17 cellular contexts compared by ENCODE assay signal in genomic region chr17:29659155-29659554, GRCh38. TPM values are rescaled to one million over a fixed set of nuclear protein-coding genes. Genes with fewer than 3 reads are reported as not detected.
DNase-seq lines count a peak whose midpoint lies in the region; FAIRE-seq and TF ChIP-seq lines count a peak whose summit lies in the region.
"Had no signal": no experiment of that assay in that cellular context is flagged by ENCODE, and none has a peak within 500 bp of the region (broad histone marks: within the 10 kb centered on the region; RNA-seq: fewer than 3 reads in every experiment).

No MANE protein-coding gene starts in this region.

- no peak for TF ChIP-seq CTCF in astrocyte (IDR thresholded peaks at IDR 0.05; ENCODE audit: insufficient read depth, low read depth, low read length)

- H3K27ac Mint-ChIP-seq in activated naive CD4-positive, alpha-beta T cell treated with anti-CD3 and anti-CD28 coated beads, Interleukin-2, amount 50 U/mL, for 24 hours: peak overlapping the region; percentile 46
- H3K27ac Mint-ChIP-seq in astrocyte (ENCODE audit: unreplicated experiment): no peak overlapping the region
- H3K27ac Mint-ChIP-seq in stimulated activated naive CD8-positive, alpha-beta T cell treated with anti-CD3 and anti-CD28 coated beads, Interleukin-15, Interleukin-2, amounts not matched to agents 100 ng/mL and 50 ng/mL, for 24 hours: peak overlapping the region; percentile 76

- no peak overlapping the region for H2BK12ac ChIP-seq in mesenchymal stem cell (ENCODE audit: low read length in 2 of 2)

- H3K4me3 ChIP-seq in astrocyte (ENCODE audit: insufficient read depth, low read depth, low read length) (no peak overlapping the region), mesenchymal stem cell (ENCODE audit: insufficient read depth in 1 of 2, low read depth in 1 of 2, low read length in 2 of 2) (no peak overlapping the region)
- H3K4me3 ChIP-seq: dorsolateral prefrontal cortex, gastroesophageal sphincter, HAP-1, upper lobe of left lung had no signal

- H3K4ac ChIP-seq in mesenchymal stem cell (ENCODE audit: low read depth in 1 of 2, low read length in 2 of 2): no peak overlapping the region

- H2AK5ac ChIP-seq in mesenchymal stem cell (ENCODE audit: low read length, severe bottlenecking): no peak overlapping the region

- H3K9ac ChIP-seq in astrocyte (ENCODE audit: low read length): no peak overlapping the region
- no peak overlapping the region for H3K9ac ChIP-seq in mesenchymal stem cell (ENCODE audit: low read length)

- H3K9me3 ChIP-seq in astrocyte (ENCODE audit: insufficient read depth, low read depth, low read length) (no peaks in the 10 kb centered on the region), mesenchymal stem cell (ENCODE audit: control insufficient read depth, low read length) (no peaks in the 10 kb centered on the region)
- H3K9me3 ChIP-seq: gastroesophageal sphincter, HAP-1, upper lobe of left lung had no signal

- 100% methylated on average over 1 of the region's 2 CpGs for WGBS in mesenchymal stem cell

- H3K4me2 ChIP-seq in astrocyte (ENCODE audit: low read length) (no peak overlapping the region), mesenchymal stem cell (ENCODE audit: low read length, poor library complexity, severe bottlenecking) (no peak overlapping the region)

- no peak overlapping the region for H4K8ac ChIP-seq in mesenchymal stem cell (ENCODE audit: low read length)

- H2BK15ac ChIP-seq in mesenchymal stem cell (ENCODE audit: low read depth, poor library complexity, severe bottlenecking): no peak overlapping the region

- no peak overlapping the region for H3K27ac ChIP-seq in astrocyte (ENCODE audit: low read depth, low read length)
- no peak overlapping the region for H3K27ac ChIP-seq in mesenchymal stem cell (ENCODE audit: low read length, poor library complexity, severe bottlenecking)
- H3K27ac ChIP-seq: dorsolateral prefrontal cortex, gastroesophageal sphincter had no signal

- peaks cover 38% of the 10 kb centered on the region for H3K4me1 Mint-ChIP-seq in activated naive CD4-positive, alpha-beta T cell treated with anti-CD3 and anti-CD28 coated beads, Interleukin-2, amount 50 U/mL, for 24 hours
- H3K4me1 Mint-ChIP-seq in astrocyte (ENCODE audit: low read depth, unreplicated experiment): peaks cover 9% of the 10 kb centered on the region
- H3K4me1 Mint-ChIP-seq in stimulated activated naive CD8-positive, alpha-beta T cell treated with anti-CD3 and anti-CD28 coated beads, Interleukin-15, Interleukin-2, amounts not matched to agents 100 ng/mL and 50 ng/mL, for 24 hours (ENCODE audit: low read depth): peaks cover 25% of the 10 kb centered on the region

- H3K9me3 Mint-ChIP-seq in activated naive CD4-positive, alpha-beta T cell treated with anti-CD3 and anti-CD28 coated beads, Interleukin-2, amount 50 U/mL, for 24 hours: no peaks in the 10 kb centered on the region
- H3K9me3 Mint-ChIP-seq in astrocyte (ENCODE audit: unreplicated experiment): no peaks in the 10 kb centered on the region
- no peaks in the 10 kb centered on the region for H3K9me3 Mint-ChIP-seq in stimulated activated naive CD8-positive, alpha-beta T cell treated with anti-CD3 and anti-CD28 coated beads, Interleukin-15, Interleukin-2, amounts not matched to agents 100 ng/mL and 50 ng/mL, for 24 hours

- H3K27me3 Mint-ChIP-seq in activated naive CD4-positive, alpha-beta T cell treated with anti-CD3 and anti-CD28 coated beads, Interleukin-2, amount 50 U/mL, for 24 hours: no peaks in the 10 kb centered on the region
- H3K27me3 Mint-ChIP-seq in astrocyte (ENCODE audit: low read depth, unreplicated experiment): no peaks in the 10 kb centered on the region
- H3K27me3 Mint-ChIP-seq in stimulated activated naive CD8-positive, alpha-beta T cell treated with anti-CD3 and anti-CD28 coated beads, Interleukin-15, Interleukin-2, amounts not matched to agents 100 ng/mL and 50 ng/mL, for 24 hours: no peaks in the 10 kb centered on the region

- peaks cover 19% of the 10 kb centered on the region for H3K36me3 Mint-ChIP-seq in activated naive CD4-positive, alpha-beta T cell treated with anti-CD3 and anti-CD28 coated beads, Interleukin-2, amount 50 U/mL, for 24 hours
- peaks cover 3% of the 10 kb centered on the region for H3K36me3 Mint-ChIP-seq in astrocyte (ENCODE audit: low read depth, unreplicated experiment)
- H3K36me3 Mint-ChIP-seq in stimulated activated naive CD8-positive, alpha-beta T cell treated with anti-CD3 and anti-CD28 coated beads, Interleukin-15, Interleukin-2, amounts not matched to agents 100 ng/mL and 50 ng/mL, for 24 hours (ENCODE audit: low read depth): peaks cover 38% of the 10 kb centered on the region

- peaks cover 2% of the 10 kb centered on the region for H3K79me1 ChIP-seq in mesenchymal stem cell (replicated peaks; ENCODE audit: low read length, poor library complexity, severe bottlenecking)

- no peak overlapping the region for H3K18ac ChIP-seq in mesenchymal stem cell (ENCODE audit: low read depth in 1 of 2, low read length in 2 of 2)

- H2AFZ ChIP-seq in astrocyte (ENCODE audit: low read depth, low read length): no peak overlapping the region
- H2AFZ ChIP-seq in mesenchymal stem cell (ENCODE audit: low read depth, low read length): no peak overlapping the region

- no peaks in the 10 kb centered on the region for H4K20me1 ChIP-seq in astrocyte (ENCODE audit: insufficient read depth, low read length)

- FAIRE-seq in astrocyte (lab: Jason Lieb, UNC): no peak
- FAIRE-seq: GM19239 had no signal

- H3K4me1 ChIP-seq in astrocyte (ENCODE audit: insufficient read depth, low read length) (peaks cover 3% of the 10 kb centered on the region), mesenchymal stem cell (ENCODE audit: control insufficient read depth, insufficient read depth, low read depth, low read length) (no peaks in the 10 kb centered on the region)
- H3K4me1 ChIP-seq: HAP-1 had no signal

- H4K91ac ChIP-seq in mesenchymal stem cell (ENCODE audit: low read length): no peak overlapping the region

- H3K14ac ChIP-seq in mesenchymal stem cell (ENCODE audit: low read length in 2 of 2): no peak overlapping the region

- H3K27me3 ChIP-seq in astrocyte (ENCODE audit: insufficient read depth, low read length) (no peaks in the 10 kb centered on the region), mesenchymal stem cell (ENCODE audit: control insufficient read depth in 1 of 2, insufficient read depth in 1 of 2, low read length in 2 of 2) (no peaks in the 10 kb centered on the region)
- H3K27me3 ChIP-seq: dorsolateral prefrontal cortex, gastroesophageal sphincter, upper lobe of left lung had no signal

- DNase-seq in activated naive CD4-positive, alpha-beta T cell treated with anti-CD3 and anti-CD28 coated beads, Interleukin-2, amount 50 U/mL, for 16 hours: no peak
- DNase-seq in M059J (ENCODE audit: low read depth) (peak; percentile 66), astrocyte (ENCODE audit: low read depth) (peak; percentile 61), NCI-H510A treated with DMSO at 0.1 percent for 48 hours (lab: John Stamatoyannopoulos, UW) (no peak), mesenchymal stem cell (no peak)
- DNase-seq: dorsolateral prefrontal cortex; NCI-H1694; NCI-H226; nucleus accumbens; retina; stimulated activated naive CD4-positive, alpha-beta T cell treated with Interleukin-2 at 50 U/mL for 16 hours; upper lobe of left lung had no signal

- no peak overlapping the region for H2BK120ac ChIP-seq in mesenchymal stem cell (ENCODE audit: low read depth, low read length)

- H3K23ac ChIP-seq in mesenchymal stem cell (ENCODE audit: low read length in 2 of 2): no peak overlapping the region

- H2BK5ac ChIP-seq in mesenchymal stem cell (ENCODE audit: low read depth, low read length, poor library complexity, severe bottlenecking): no peak overlapping the region

- H3K36me3 ChIP-seq in astrocyte (ENCODE audit: insufficient read depth, low read length): peaks cover 10% of the 10 kb centered on the region
- peaks cover 11 to 18% of the 10 kb centered on the region in 2 experiments for H3K36me3 ChIP-seq in mesenchymal stem cell (ENCODE audit: control insufficient read depth in 1 of 2, insufficient read depth in 2 of 2, low read depth in 1 of 2, low read length in 2 of 2)
- H3K36me3 ChIP-seq: HAP-1 had no signal

- H3K4me3 Mint-ChIP-seq in activated naive CD4-positive, alpha-beta T cell treated with anti-CD3 and anti-CD28 coated beads, Interleukin-2, amount 50 U/mL, for 24 hours: peak overlapping the region; percentile 36
- H3K4me3 Mint-ChIP-seq in astrocyte (ENCODE audit: unreplicated experiment): no peak overlapping the region
- H3K4me3 Mint-ChIP-seq in stimulated activated naive CD8-positive, alpha-beta T cell treated with anti-CD3 and anti-CD28 coated beads, Interleukin-15, Interleukin-2, amounts not matched to agents 100 ng/mL and 50 ng/mL, for 24 hours: peak overlapping the region; percentile 52

- H3K79me2 ChIP-seq in astrocyte (ENCODE audit: insufficient read depth, low read length): no peaks in the 10 kb centered on the region

RNA-seq across cellular contexts. Expression of gene CORO6, which starts 36.4 kb away (rescaled TPM):
- 0.89 and 2.0 TPM in 2 replicates for total RNA-seq in M059J (2014; rRNA removed; shearing (Covaris generic))
- total RNA-seq in astrocyte: 8.9 and 9.5 TPM in 2 replicates
- 2.9 TPM for polyA plus RNA-seq in mesenchymal stem cell (2013, experiment 1 of 2)
- polyA plus RNA-seq in mesenchymal stem cell (2013, experiment 2 of 2): 2.5 TPM

Comparison
In these comparisons a context has a peak if more than half of its experiments do, and no peak if none do; other contexts are left out.
1. DNase-seq: peak in M059J (single experiment) and astrocyte (single experiment); none in activated naive CD4-positive, alpha-beta T cell treated with anti-CD3 and anti-CD28 coated beads, Interleukin-2, amount 50 U/mL, for 16 hours (single experiment), NCI-H510A treated with DMSO at 0.1 percent for 48 hours (single experiment) and mesenchymal stem cell (single experiment).